In genomic region chr11:16804104-16804947, GRCh38 we compare ENCODE assay signal across 14 cellular contexts.
A peak's percentile ranks its signal among the peaks of the same experiment; 100 is the strongest.
DNase-seq lines count a peak whose midpoint lies in the region; ATAC-seq and TF ChIP-seq lines count a peak whose summit lies in the region.
"Had no signal": no experiment of that assay in that cellular context is flagged by ENCODE, and none has a peak within 500 bp of the region (broad histone marks: within the 10 kb centered on the region; RNA-seq: fewer than 3 reads in every experiment).

No MANE protein-coding gene starts in this region.

- 29 to 38% methylated on average over 7 of the region's 7 CpGs for WGBS in body of pancreas, 2 donors

- H3K4me3 ChIP-seq in body of pancreas: no peak overlapping the region
- H3K4me3 ChIP-seq: gastrocnemius medialis had no signal

- peak overlapping the region in 1 of 4 donors; percentile 8 for H3K27ac ChIP-seq in body of pancreas
- H3K27ac ChIP-seq: gastrocnemius medialis, neutrophil had no signal

- TF ChIP-seq POLR2A in body of pancreas (IDR thresholded peaks at IDR 0.05): no peak

- ATAC-seq in body of pancreas: peak; percentile 50
- no peak for ATAC-seq in HG03565 (IDR thresholded peaks at IDR 0.05; ENCODE audit: unreplicated experiment)

- H3K27ac Mint-ChIP-seq in progenitor cell of endocrine pancreas: peak overlapping the region; percentile 77
- H3K27ac Mint-ChIP-seq: activated naive CD4-positive, alpha-beta T cell treated with anti-CD3 and anti-CD28 coated beads, Interleukin-2, amount 10 ng/mL, durations not matched to agents 7 days and 5 days had no signal

- H3K4me1 Mint-ChIP-seq in progenitor cell of endocrine pancreas (ENCODE audit: low read depth): peaks cover 8% of the 10 kb centered on the region
- H3K4me1 Mint-ChIP-seq: activated naive CD4-positive, alpha-beta T cell treated with anti-CD3 and anti-CD28 coated beads, Interleukin-2, amount 10 ng/mL, durations not matched to agents 7 days and 5 days had no signal

- TF ChIP-seq CTCF in body of pancreas (IDR thresholded peaks at IDR 0.05): no peak
- TF ChIP-seq CTCF in progenitor cell of endocrine pancreas (IDR thresholded peaks at IDR 0.05; ENCODE audit: unreplicated experiment): no peak

- H3K9me3 Mint-ChIP-seq in progenitor cell of endocrine pancreas (ENCODE audit: low read depth): no peaks in the 10 kb centered on the region
- H3K9me3 Mint-ChIP-seq: activated naive CD4-positive, alpha-beta T cell treated with anti-CD3 and anti-CD28 coated beads, Interleukin-2, amount 10 ng/mL, durations not matched to agents 7 days and 5 days had no signal

- peak; percentile 52 for DNase-seq in HCEC 1CT
- DNase-seq in body of pancreas: peak in 1 of 4 donors; percentile 33
- peak; percentile 74 for DNase-seq in cardiac septum (ENCODE audit: low spot score)
- DNase-seq in progenitor cell of endocrine pancreas (ENCODE audit: low spot score, unreplicated experiment): no peak
- DNase-seq in NOMO-1 treated with DMSO at 0.1 percent for 48 hours (lab: John Stamatoyannopoulos, UW; ENCODE audit: unreplicated experiment): no peak
- no peak for DNase-seq in stimulated activated CD4-positive, alpha-beta T cell treated with anti-CD3 and anti-CD28 coated beads, Interleukin-2, amount 100 ng/mL, for 24 hours
- DNase-seq in NCI-H146 (lab: John Stamatoyannopoulos, UW): no peak
- DNase-seq: activated naive CD4-positive, alpha-beta T cell treated with anti-CD3 and anti-CD28 coated beads, Interleukin-2, amount 10 ng/mL, durations not matched to agents 7 days and 5 days; gastrocnemius medialis; GOT3; kidney glomerular epithelial cell; MM.1S had no signal

- no peaks in the 10 kb centered on the region for H3K4me1 ChIP-seq in body of pancreas

- no peaks in the 10 kb centered on the region for H3K9me3 ChIP-seq in body of pancreas
- H3K9me3 ChIP-seq: gastrocnemius medialis, neutrophil had no signal

- H3K36me3 Mint-ChIP-seq in progenitor cell of endocrine pancreas (ENCODE audit: insufficient read depth): peaks cover 26% of the 10 kb centered on the region
- H3K36me3 Mint-ChIP-seq: activated naive CD4-positive, alpha-beta T cell treated with anti-CD3 and anti-CD28 coated beads, Interleukin-2, amount 10 ng/mL, durations not matched to agents 7 days and 5 days had no signal

- H3K36me3 ChIP-seq in body of pancreas (replicated peaks in 1 of 2; ENCODE audit: insufficient read depth in 1 of 2, low read depth in 2 of 2): no peaks in the 10 kb centered on the region
- H3K36me3 ChIP-seq: gastrocnemius medialis, neutrophil had no signal

- no peaks in the 10 kb centered on the region for H3K27me3 ChIP-seq in body of pancreas
- H3K27me3 ChIP-seq: gastrocnemius medialis, neutrophil had no signal

- H3K4me3 Mint-ChIP-seq in progenitor cell of endocrine pancreas (ENCODE audit: low read depth): no peak overlapping the region
- H3K4me3 Mint-ChIP-seq: activated naive CD4-positive, alpha-beta T cell treated with anti-CD3 and anti-CD28 coated beads, Interleukin-2, amount 10 ng/mL, durations not matched to agents 7 days and 5 days had no signal

- intact Hi-C loops in body of pancreas (cut with DNase I): no loop called here
- intact Hi-C loops in cardiac septum (cut with DNase I): loop anchor here (2.0 kb wide), 1 partner anchor 16 kb away; no protein-coding TSS in a partner anchor

- H3K27me3 Mint-ChIP-seq in progenitor cell of endocrine pancreas: no peaks in the 10 kb centered on the region
- H3K27me3 Mint-ChIP-seq: activated naive CD4-positive, alpha-beta T cell treated with anti-CD3 and anti-CD28 coated beads, Interleukin-2, amount 10 ng/mL, durations not matched to agents 7 days and 5 days had no signal

Comparison
In these comparisons a context has a peak if more than half of its experiments do, and no peak if none do; other contexts are left out.
1. DNase-seq: peak in HCEC 1CT (single experiment) and cardiac septum (single experiment); none in progenitor cell of endocrine pancreas (single experiment), NOMO-1 treated with DMSO at 0.1 percent for 48 hours (single experiment), stimulated activated CD4-positive, alpha-beta T cell treated with anti-CD3 and anti-CD28 coated beads, Interleukin-2, amount 100 ng/mL, for 24 hours (0 of 2) and NCI-H146 (single experiment).